Comparison of ENCODE assay signal across 11 cellular contexts in the genomic region with DNA sequence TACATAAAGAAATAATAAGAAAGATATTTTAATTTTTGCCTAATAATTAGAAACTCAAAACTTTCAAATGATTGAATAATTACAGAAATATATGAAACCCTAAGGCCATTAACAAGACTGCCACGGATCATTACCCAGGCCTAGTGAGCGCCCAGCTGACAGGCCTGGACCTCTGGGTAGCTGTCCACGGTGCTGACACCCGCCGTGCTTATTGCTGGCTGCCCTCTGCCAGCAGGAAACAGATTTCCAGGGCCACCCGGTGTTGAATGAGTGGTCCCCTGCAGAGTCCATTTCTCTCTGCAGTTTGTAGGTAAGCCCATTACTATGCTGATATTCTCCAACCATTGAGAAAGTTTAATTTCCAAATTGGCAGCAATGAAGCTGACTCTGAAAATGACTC.
DNase-seq lines count a peak whose midpoint lies in the region; ATAC-seq and TF ChIP-seq lines count a peak whose summit lies in the region.
"Had no signal": no experiment of that assay in that cellular context is flagged by ENCODE, and none has a peak within 500 bp of the region (broad histone marks: within the 10 kb centered on the region; RNA-seq: fewer than 3 reads in every experiment).

No MANE protein-coding gene starts in this region.

- H3K9me3 Mint-ChIP-seq in CD14-positive monocyte = peaks cover 0 to 4% (median 0%) of the 10 kb centered on the region in 7 donors

- no peak overlapping the region for H3K4me3 ChIP-seq in iPS DF 6.9 (ENCODE audit: low read length)

- DNase-seq in AG08395 (ENCODE audit: low spot score) = peak; percentile 45
- DNase-seq in GM20000 (ENCODE audit: low spot score) = peak; percentile 29
- DNase-seq in T1000 (lab: John Stamatoyannopoulos, UW) = peak; percentile 21
- peak; percentile 39 for DNase-seq in iPS DF 6.9 (ENCODE audit: low read depth, low spot score)
- DNase-seq in CD14-positive monocyte (ENCODE audit: low spot score) = no peak
- no peak for DNase-seq in GM19240 (ENCODE audit: insufficient read length, low spot score)
- DNase-seq in NCI-H510A treated with DMSO at 0.1 percent for 48 hours (lab: John Stamatoyannopoulos, UW) = no peak
- DNase-seq: anterior cingulate cortex, DMS79, foreskin melanocyte had no signal

- peaks cover 0 to 3% (median 0%) of the 10 kb centered on the region in 3 donors for H3K27me3 Mint-ChIP-seq in CD14-positive monocyte (ENCODE audit: low read depth in 3 of 3)

- no peaks in the 10 kb centered on the region for H3K4me1 Mint-ChIP-seq in CD14-positive monocyte

- no peak for ATAC-seq in HG03432 (IDR thresholded peaks at IDR 0.05; ENCODE audit: unreplicated experiment)

- TF ChIP-seq CTCF in GM20000 (IDR thresholded peaks at IDR 0.05; ENCODE audit: extremely low read depth, missing control alignments) (no peak), CD14-positive monocyte (IDR thresholded peaks at IDR 0.05) (no peak)

- H3K4me3 Mint-ChIP-seq in CD14-positive monocyte = no peak overlapping the region

- no peaks in the 10 kb centered on the region for H3K36me3 Mint-ChIP-seq in CD14-positive monocyte

- intact Hi-C loops in CD14-positive monocyte (cut with micrococcal nuclease) = no loop called here

- no peaks in the 10 kb centered on the region for H3K9me3 ChIP-seq in iPS DF 6.9 (ENCODE audit: control insufficient read depth, insufficient read depth, low read length)

- no CpG with 5 or more reads among the region's 6 CpGs for WGBS in iPS DF 6.9 (ENCODE audit: insufficient coverage, insufficient read length)

- H3K36me3 ChIP-seq in iPS DF 6.9 (ENCODE audit: control insufficient read depth, insufficient read depth, low read length) = no peaks in the 10 kb centered on the region

- no peak overlapping the region for H3K27ac Mint-ChIP-seq in CD14-positive monocyte

- no peak overlapping the region for H3K27ac ChIP-seq in iPS DF 6.9 (ENCODE audit: low read length)

- no peaks in the 10 kb centered on the region for H3K4me1 ChIP-seq in iPS DF 6.9 (ENCODE audit: control insufficient read depth, insufficient read depth, low read length)

- H3K27me3 ChIP-seq in iPS DF 6.9 (ENCODE audit: control insufficient read depth, insufficient read depth, low read length) = no peaks in the 10 kb centered on the region

Comparison
In these comparisons a context has a peak if more than half of its experiments do, and no peak if none do; other contexts are left out.
1. DNase-seq: peak in AG08395 (single experiment), GM20000 (single experiment), T1000 (single experiment) and iPS DF 6.9 (single experiment); none in CD14-positive monocyte (single experiment), GM19240 (single experiment) and NCI-H510A treated with DMSO at 0.1 percent for 48 hours (single experiment).